ENCODE assay signal across 1 cellular context in the genomic region with DNA sequence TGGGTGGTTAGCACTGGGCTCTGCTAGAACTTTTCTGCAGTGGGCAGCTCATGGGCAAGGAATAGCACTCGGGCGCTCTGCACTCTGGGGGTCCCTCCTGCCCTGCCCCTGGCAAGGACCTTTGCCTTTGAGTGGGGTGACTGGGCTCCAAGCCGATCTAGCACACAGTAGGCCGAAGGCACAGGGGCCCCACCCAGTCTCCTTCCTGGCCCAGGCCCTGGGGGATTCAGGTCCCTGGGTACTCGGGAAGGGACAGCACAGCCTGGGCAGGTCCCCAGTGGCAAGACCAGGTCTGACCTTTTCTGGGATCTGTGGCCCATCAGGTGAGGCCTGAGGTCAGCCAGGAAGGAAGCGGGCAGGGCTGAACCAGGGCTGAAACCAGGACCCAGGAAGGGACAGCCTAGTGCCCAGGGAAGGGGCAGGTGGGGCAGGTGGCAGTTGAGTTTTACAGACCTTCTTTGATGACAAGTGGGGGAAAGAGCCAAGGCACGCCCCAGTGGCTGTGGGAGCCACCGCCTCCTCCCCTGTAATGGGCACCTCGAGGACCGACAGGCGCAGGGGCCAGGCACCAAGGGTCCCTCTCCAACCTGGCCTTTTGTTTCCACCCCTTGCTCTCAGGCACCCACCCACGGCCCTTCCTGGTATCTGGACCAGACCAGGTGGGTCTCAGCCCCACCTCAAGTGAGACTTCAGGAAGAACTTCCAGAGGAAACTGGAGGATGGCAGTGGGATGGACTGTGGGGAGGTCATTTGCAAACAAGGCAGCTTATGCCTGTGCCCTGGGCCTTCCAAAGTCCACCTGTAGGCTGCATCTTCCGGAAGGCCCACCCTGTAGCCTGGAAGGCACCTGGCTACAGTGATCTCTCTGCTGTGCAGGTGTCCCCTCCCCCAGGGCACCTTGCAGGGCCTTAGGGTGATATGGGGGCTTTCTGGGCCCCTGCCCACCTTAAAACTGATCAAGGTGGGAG.
TF ChIP-seq lines count a peak whose summit lies in the region.

No MANE protein-coding gene starts in this region.

TF ChIP-seq in IMR-90, 13 proteins besides CTCF, POLR2A, EP300 and RAD21:
- TF ChIP-seq SMC3 (IDR thresholded peaks at IDR 0.05; ENCODE audit: low read depth, low read length), result no peak
- no peak for TF ChIP-seq MAZ (IDR thresholded peaks at IDR 0.05; ENCODE audit: borderline replicate concordance, low read depth, low read length)
- TF ChIP-seq, protein P1, sequence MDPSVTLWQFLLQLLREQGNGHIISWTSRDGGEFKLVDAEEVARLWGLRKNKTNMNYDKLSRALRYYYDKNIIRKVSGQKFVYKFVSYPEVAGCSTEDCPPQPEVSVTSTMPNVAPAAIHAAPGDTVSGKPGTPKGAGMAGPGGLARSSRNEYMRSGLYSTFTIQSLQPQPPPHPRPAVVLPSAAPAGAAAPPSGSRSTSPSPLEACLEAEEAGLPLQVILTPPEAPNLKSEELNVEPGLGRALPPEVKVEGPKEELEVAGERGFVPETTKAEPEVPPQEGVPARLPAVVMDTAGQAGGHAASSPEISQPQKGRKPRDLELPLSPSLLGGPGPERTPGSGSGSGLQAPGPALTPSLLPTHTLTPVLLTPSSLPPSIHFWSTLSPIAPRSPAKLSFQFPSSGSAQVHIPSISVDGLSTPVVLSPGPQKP (IDR thresholded peaks at IDR 0.05; ENCODE audit: borderline replicate concordance, low read depth, low read length), result no peak
- TF ChIP-seq CEBPB (IDR thresholded peaks at IDR 0.05; ENCODE audit: low read depth, low read length), result no peak
- no peak for TF ChIP-seq RFX5 (IDR thresholded peaks at IDR 0.05; ENCODE audit: low read depth, low read length)
- no peak for TF ChIP-seq NFE2L2 (IDR thresholded peaks at IDR 0.05; ENCODE audit: low read depth, low read length)
- no peak for TF ChIP-seq MXI1 (IDR thresholded peaks at IDR 0.05; ENCODE audit: borderline replicate concordance, low read depth, low read length)
- TF ChIP-seq, protein P2, sequence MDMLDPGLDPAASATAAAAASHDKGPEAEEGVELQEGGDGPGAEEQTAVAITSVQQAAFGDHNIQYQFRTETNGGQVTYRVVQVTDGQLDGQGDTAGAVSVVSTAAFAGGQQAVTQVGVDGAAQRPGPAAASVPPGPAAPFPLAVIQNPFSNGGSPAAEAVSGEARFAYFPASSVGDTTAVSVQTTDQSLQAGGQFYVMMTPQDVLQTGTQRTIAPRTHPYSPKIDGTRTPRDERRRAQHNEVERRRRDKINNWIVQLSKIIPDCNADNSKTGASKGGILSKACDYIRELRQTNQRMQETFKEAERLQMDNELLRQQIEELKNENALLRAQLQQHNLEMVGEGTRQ (IDR thresholded peaks at IDR 0.05; ENCODE audit: low read depth, low read length), result no peak
- TF ChIP-seq BHLHE40 (IDR thresholded peaks at IDR 0.05; ENCODE audit: low read depth, low read length), result no peak
- TF ChIP-seq CHD1 (IDR thresholded peaks at IDR 0.05; ENCODE audit: low read depth, low read length), result no peak
- no peak for TF ChIP-seq MAFK (IDR thresholded peaks at IDR 0.05; ENCODE audit: low read depth, low read length)
- TF ChIP-seq RCOR1 (IDR thresholded peaks at IDR 0.05; ENCODE audit: insufficient replicate concordance, low read length), result no peak
- no peak for TF ChIP-seq FOS (IDR thresholded peaks at IDR 0.05; ENCODE audit: low read depth, low read length)
